ENCODE assay signal across 1 cellular context in genomic region chr10:119740096-119740495, GRCh38.
TF ChIP-seq lines count a peak whose summit lies in the region.

No MANE protein-coding gene starts in this region.

TF ChIP-seq in GM23338, 12 proteins besides CTCF, POLR2A, EP300 and RAD21 (continued from another document):
- TF ChIP-seq ZNF462 (CRISPR knock-in tag; IDR thresholded peaks at IDR 0.05), result no peak
- no peak for TF ChIP-seq ETS1 (IDR thresholded peaks at IDR 0.05)
- TF ChIP-seq EZH2phosphoT487 (IDR thresholded peaks at IDR 0.05; ENCODE audit: unreplicated experiment), result no peak
- TF ChIP-seq NANOG (IDR thresholded peaks at IDR 0.05; ENCODE audit: borderline replicate concordance), result no peak
- no peak for TF ChIP-seq CREB1 (CRISPR knock-in tag; IDR thresholded peaks at IDR 0.05; ENCODE audit: low read depth)
- TF ChIP-seq STAT1 (IDR thresholded peaks at IDR 0.05; ENCODE audit: unreplicated experiment), result no peak
- no peak for TF ChIP-seq JUNB (IDR thresholded peaks at IDR 0.05; ENCODE audit: unreplicated experiment)
